8 cellular contexts compared by ENCODE assay signal in genomic region chr4:73068496-73069337, GRCh38. TPM values are rescaled to one million over a fixed set of nuclear protein-coding genes. Genes with fewer than 3 reads are reported as not detected.
DNase-seq lines count a peak whose midpoint lies in the region; ATAC-seq and TF ChIP-seq lines count a peak whose summit lies in the region.

No MANE protein-coding gene starts in this region.

- DNase-seq in EL = peak; percentile 33
- DNase-seq in Kasumi-1 (lab: John Stamatoyannopoulos, UW) = peak; percentile 63 to 77
- no peak for DNase-seq in T-helper 17 cell
- peak in 3 of 10 donors; percentile 36 to 54 (median 41) for DNase-seq in naive thymus-derived CD8-positive, alpha-beta T cell
- DNase-seq in GM10266 (ENCODE audit: extremely low spot score) = no peak
- no peak for DNase-seq in activated CD8-positive, alpha-beta memory T cell treated with anti-CD3 and anti-CD28 coated beads for 24 hours

- no peaks in the 10 kb centered on the region for H3K36me3 ChIP-seq in esophagus (ENCODE audit: control insufficient read depth in 2 of 2, insufficient read depth in 2 of 2, low read length in 1 of 2)

- WGBS in esophagus, 2 donors = 0% methylated on average over 27 of the region's 27 CpGs

- no peaks in the 10 kb centered on the region for H3K9me3 Mint-ChIP-seq in naive thymus-derived CD8-positive, alpha-beta T cell

- no peaks in the 10 kb centered on the region for H3K4me1 ChIP-seq in esophagus (ENCODE audit: control insufficient read depth in 2 of 2, insufficient read depth in 2 of 2, low read length in 1 of 2)

- H3K4me3 ChIP-seq in esophagus (ENCODE audit: low read depth in 1 of 2, low read length in 2 of 2) = peak overlapping the region; percentile 88 to 93

- POLR2A ChIA-PET in naive thymus-derived CD8-positive, alpha-beta T cell (lab: Charles Lee) = interaction anchor here (0.5 to 4.3 kb wide), 5 partner anchors 21 to 191 kb away, joined by 3 to 31 read pairs (median 5); partner anchors contain the start of gene ANKRD17

- ATAC-seq in GM21619 (IDR thresholded peaks at IDR 0.05; ENCODE audit: unreplicated experiment) (peak; percentile 0), T-helper 17 cell (no peak)
- peak in 1 of 2 donors; percentile 7 for ATAC-seq in naive thymus-derived CD8-positive, alpha-beta T cell

- H3K27ac ChIP-seq in esophagus (ENCODE audit: low read depth in 2 of 2, low read length in 1 of 2) = peak overlapping the region; percentile 96

- peak overlapping the region; percentile 95 for H3K4me3 Mint-ChIP-seq in T-helper 17 cell
- H3K4me3 Mint-ChIP-seq in naive thymus-derived CD8-positive, alpha-beta T cell = peak overlapping the region; percentile 81 to 93 (median 91)

- H3K27me3 ChIP-seq in esophagus (ENCODE audit: control insufficient read depth in 1 of 2, insufficient read depth in 2 of 2, low read length in 2 of 2) = no peaks in the 10 kb centered on the region

- no peaks in the 10 kb centered on the region for H3K27me3 Mint-ChIP-seq in T-helper 17 cell
- H3K27me3 Mint-ChIP-seq in naive thymus-derived CD8-positive, alpha-beta T cell = no peaks in the 10 kb centered on the region

- peak overlapping the region; percentile 99 for H3K27ac Mint-ChIP-seq in T-helper 17 cell
- H3K27ac Mint-ChIP-seq in naive thymus-derived CD8-positive, alpha-beta T cell = peak overlapping the region; percentile 95 to 100 (median 98)

- no peaks in the 10 kb centered on the region for H3K36me3 Mint-ChIP-seq in T-helper 17 cell (ENCODE audit: low read depth)
- H3K36me3 Mint-ChIP-seq in naive thymus-derived CD8-positive, alpha-beta T cell = peaks cover 0 to 19% (median 7%) of the 10 kb centered on the region in 3 donors

- no peak for TF ChIP-seq CTCF in GM10266 (IDR thresholded peaks at IDR 0.05; ENCODE audit: control insufficient read depth, insufficient read depth, low read depth, missing control alignments)

- peaks cover 31% of the 10 kb centered on the region for H3K4me1 Mint-ChIP-seq in T-helper 17 cell
- peaks cover 21 to 53% (median 45%) of the 10 kb centered on the region in 4 donors for H3K4me1 Mint-ChIP-seq in naive thymus-derived CD8-positive, alpha-beta T cell

- no peaks in the 10 kb centered on the region for H3K9me3 ChIP-seq in T-helper 17 cell (ENCODE audit: control insufficient read depth, low read length, poor library complexity, severe bottlenecking)
- H3K9me3 ChIP-seq in esophagus (ENCODE audit: control insufficient read depth in 2 of 2, insufficient read depth in 1 of 2, low read depth in 1 of 2, low read length in 1 of 2) = no peaks in the 10 kb centered on the region

RNA-seq across cellular contexts. Expression of gene COX18, which starts 0.8 kb away (rescaled TPM):
- 10 to 100 TPM in 1 of 2 donors, 1 to 10 TPM in 1; 9.2 to 10.3 TPM for total RNA-seq in T-helper 17 cell
- polyA plus RNA-seq in esophagus = 1 to 10 TPM; 6.5 to 7.1 TPM
- total RNA-seq in naive thymus-derived CD8-positive, alpha-beta T cell = 10 to 100 TPM; 18.0 to 20.2 TPM
- 1 to 10 TPM; 5.0 to 8.4 (median 6.4) TPM for polyA plus RNA-seq in naive thymus-derived CD8-positive, alpha-beta T cell

Comparison
In these comparisons a context has a peak if more than half of its experiments do, and no peak if none do; other contexts are left out.
1. DNase-seq: peak in EL (single experiment) and Kasumi-1 (2 of 2); none in T-helper 17 cell (0 of 3), GM10266 (single experiment) and activated CD8-positive, alpha-beta memory T cell treated with anti-CD3 and anti-CD28 coated beads for 24 hours (single experiment).